Comparison of ENCODE assay signal across 8 cellular contexts in the genomic region with DNA sequence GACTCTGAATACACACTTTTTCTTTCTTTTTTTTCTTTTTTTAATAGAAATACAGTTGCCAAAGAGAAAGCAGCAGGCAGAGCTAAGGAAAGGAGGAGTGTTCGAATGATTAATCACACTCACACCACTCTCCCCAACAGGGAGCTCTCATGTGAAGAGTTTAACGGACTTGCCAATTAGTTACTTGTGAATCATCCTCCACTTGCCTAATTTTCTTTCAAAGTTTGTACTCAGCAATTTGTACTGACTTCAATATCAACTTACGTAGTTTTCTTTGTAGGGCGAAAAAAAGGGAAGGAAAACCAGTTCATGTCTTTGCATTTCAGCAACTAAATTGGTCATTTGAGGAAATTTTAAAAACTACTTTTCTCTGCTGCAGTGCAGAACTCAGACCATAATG.
DNase-seq lines count a peak whose midpoint lies in the region; ATAC-seq and TF ChIP-seq lines count a peak whose summit lies in the region.

No MANE protein-coding gene starts in this region.

- peak; percentile 31 for DNase-seq in GM13977 (ENCODE audit: low spot score)
- peak; percentile 52 to 87 for DNase-seq in cardiac fibroblast (ENCODE audit: low read depth in 2 of 2)
- no peak for DNase-seq in omental fat pad (ENCODE audit: low spot score)
- DNase-seq in islet precursor cell, result no peak

- no peaks in the 10 kb centered on the region for H3K27me3 ChIP-seq in HUES6 (ENCODE audit: control insufficient read depth, insufficient read depth, low read length)

- in situ Hi-C loops in GM13977 (cut with MboI; ENCODE audit: low pct_unique_long_range_greater_than_20kb, low sequenced_read_pairs, unreplicated experiment), result no loop called here

- TF ChIP-seq CTCF in GM13977 (IDR thresholded peaks at IDR 0.05; ENCODE audit: extremely low read depth, insufficient read depth, missing control alignments) (no peak), cardiac fibroblast (IDR thresholded peaks at IDR 0.05; ENCODE audit: low read depth, low read length) (no peak), omental fat pad (IDR thresholded peaks at IDR 0.05) (no peak)

- 0 out of 2 replicates have a peak overlapping the region, but pooled peaks have one; percentile 31 for H3K27ac ChIP-seq in HUES6 (ENCODE audit: low read depth, low read length)

- peaks cover 20% of the 10 kb centered on the region for H3K4me1 ChIP-seq in HUES6 (ENCODE audit: control insufficient read depth, insufficient read depth, low read length)

- no peak overlapping the region for H3K4me3 ChIP-seq in HUES6 (ENCODE audit: low read depth, low read length)
- H3K4me3 ChIP-seq in cardiac fibroblast (replicated peaks in 1 of 2; ENCODE audit: low read depth in 2 of 2, low read length in 2 of 2), result no peak overlapping the region

- no peaks in the 10 kb centered on the region for H3K9me3 ChIP-seq in HUES6 (ENCODE audit: control insufficient read depth, insufficient read depth, low read depth, low read length)

- ATAC-seq in omental fat pad (ENCODE audit: low FRiP score), result peak; percentile 95
- no peak for ATAC-seq in GM19035 (IDR thresholded peaks at IDR 0.05; ENCODE audit: unreplicated experiment)
- no peak for ATAC-seq in GM21528 (IDR thresholded peaks at IDR 0.05; ENCODE audit: low FRiP score, unreplicated experiment)
- ATAC-seq in HG03342 (IDR thresholded peaks at IDR 0.05; ENCODE audit: unreplicated experiment), result no peak

- H3K36me3 ChIP-seq in HUES6 (ENCODE audit: control insufficient read depth, insufficient read depth, low read length), result peaks cover 17% of the 10 kb centered on the region

- H3K9ac ChIP-seq in HUES6 (ENCODE audit: low read length), result no peak overlapping the region

Comparison
In these comparisons a context has a peak if more than half of its experiments do, and no peak if none do; other contexts are left out.
1. DNase-seq: peak in GM13977 (single experiment) and cardiac fibroblast (2 of 2); none in omental fat pad (single experiment) and islet precursor cell (single experiment).